16 cellular contexts compared by ENCODE assay signal in the genomic region with DNA sequence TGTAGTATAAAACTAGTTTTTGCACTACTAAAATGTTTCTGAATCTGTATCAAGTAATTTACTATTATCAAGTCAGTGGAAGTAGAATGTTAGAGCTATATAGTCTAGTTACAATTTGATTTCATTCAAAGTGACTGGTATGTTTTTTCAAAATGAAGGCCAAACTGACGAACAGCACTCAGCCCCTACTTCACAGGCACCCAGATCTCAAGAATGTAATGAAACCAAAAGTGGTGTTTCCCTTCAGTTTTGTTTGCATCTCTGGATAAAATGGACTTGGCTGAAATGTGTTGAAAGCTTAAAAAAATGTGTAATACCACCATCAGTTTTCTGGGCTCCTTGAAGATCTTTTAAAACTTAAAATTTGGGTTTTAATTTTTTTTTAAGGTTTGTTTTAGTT. TPM values are rescaled to one million over a fixed set of nuclear protein-coding genes. Genes with fewer than 3 reads are reported as not detected.
DNase-seq lines count a peak whose midpoint lies in the region; ATAC-seq and TF ChIP-seq lines count a peak whose summit lies in the region.
"Had no signal": no experiment of that assay in that cellular context is flagged by ENCODE, and none has a peak within 500 bp of the region (broad histone marks: within the 10 kb centered on the region; RNA-seq: fewer than 3 reads in every experiment).

No MANE protein-coding gene starts in this region.

- H3K9me3 Mint-ChIP-seq in glutamatergic neuron (ENCODE audit: unreplicated experiment), result no peaks in the 10 kb centered on the region
- H3K9me3 Mint-ChIP-seq: effector memory CD8-positive, alpha-beta T cell had no signal

- ATAC-seq in GM18505 (IDR thresholded peaks at IDR 0.05; ENCODE audit: unreplicated experiment), result peak; percentile 59
- ATAC-seq in GM21360 (IDR thresholded peaks at IDR 0.05; ENCODE audit: unreplicated experiment), result peak; percentile 53
- ATAC-seq in HG02885 (IDR thresholded peaks at IDR 0.05; ENCODE audit: poor library complexity, unreplicated experiment), result peak; percentile 75
- ATAC-seq: effector memory CD8-positive, alpha-beta T cell; right lobe of liver had no signal

- DNase-seq in fibroblast of peridontal ligament (ENCODE audit: extremely low read depth) (peak; percentile 49), NCI-H1436 treated with DMSO at 0.1 percent for 48 hours (lab: John Stamatoyannopoulos, UW) (no peak), glutamatergic neuron (no peak), NCI-H1436 (lab: John Stamatoyannopoulos, UW) (no peak)
- DNase-seq: activated CD4-positive, alpha-beta T cell treated with anti-CD3 and anti-CD28 coated beads for 4 hours; activated T-cell treated with anti-CD3 and anti-CD28 coated beads, Interleukin-2, amount 50 U/mL, for 1 hour; BE2C; central memory CD4-positive, alpha-beta T cell; effector memory CD8-positive, alpha-beta T cell; Kasumi-1; occipital lobe; right lobe of liver; SJCRH30 had no signal

- no peak for TF ChIP-seq POLR2A in GM18505 (IDR thresholded peaks at IDR 0.05; ENCODE audit: borderline replicate concordance, extremely low read depth, insufficient read depth, insufficient read length)

- H3K36me3 Mint-ChIP-seq in glutamatergic neuron (ENCODE audit: unreplicated experiment), result peaks cover 8% of the 10 kb centered on the region

- no peak overlapping the region for H3K27ac Mint-ChIP-seq in glutamatergic neuron (ENCODE audit: unreplicated experiment)

- H3K4me1 Mint-ChIP-seq in glutamatergic neuron (ENCODE audit: low read depth, unreplicated experiment), result peaks cover 3% of the 10 kb centered on the region

- no peak for TF ChIP-seq CTCF in glutamatergic neuron (IDR thresholded peaks at IDR 0.05; ENCODE audit: partially characterized antibody, unreplicated experiment)

- no peak overlapping the region for H3K4me3 Mint-ChIP-seq in glutamatergic neuron (ENCODE audit: unreplicated experiment)
- H3K4me3 Mint-ChIP-seq: effector memory CD8-positive, alpha-beta T cell had no signal

- H3K27me3 Mint-ChIP-seq in glutamatergic neuron (ENCODE audit: unreplicated experiment), result no peaks in the 10 kb centered on the region
- H3K27me3 Mint-ChIP-seq: effector memory CD8-positive, alpha-beta T cell had no signal

RNA-seq across cellular contexts. Expression of a gene that starts 46.4 kb away (rescaled TPM):
- total RNA-seq in glutamatergic neuron (ENCODE audit: unreplicated experiment), result 75.3 TPM
